12 cellular contexts compared by ENCODE assay signal in genomic region chr10:5971886-5972285, GRCh38. TPM values are rescaled to one million over a fixed set of nuclear protein-coding genes. Genes with fewer than 3 reads are reported as not detected.
DNase-seq lines count a peak whose midpoint lies in the region; ATAC-seq and TF ChIP-seq lines count a peak whose summit lies in the region.
"Had no signal": no experiment of that assay in that cellular context is flagged by ENCODE, and none has a peak within 500 bp of the region (broad histone marks: within the 10 kb centered on the region; RNA-seq: fewer than 3 reads in every experiment).

No MANE protein-coding gene starts in this region.

- peaks cover 10% of the 10 kb centered on the region for H3K27me3 ChIP-seq in gastroesophageal sphincter
- no peaks in the 10 kb centered on the region for H3K27me3 ChIP-seq in spleen (replicated peaks in 1 of 7)

- H3K27me3 Mint-ChIP-seq in T-cell (no peaks in the 10 kb centered on the region), nephron progenitor cell (ENCODE audit: low read depth, poor library complexity) (peaks cover 65% of the 10 kb centered on the region)

- H3K27ac Mint-ChIP-seq in T-cell (peak overlapping the region; percentile 81 to 82), nephron progenitor cell (no peak overlapping the region)

- DNase-seq in GM12864 (ENCODE audit: low read depth) (no peak), T-cell (no peak), spleen (no peak), COR-L47 (lab: John Stamatoyannopoulos, UW) (no peak), A172 (ENCODE audit: low spot score) (no peak), nephron progenitor cell (no peak)
- DNase-seq: DMS153, kidney glomerular epithelial cell, NCI-H1105, NCI-H526 treated with DMSO at 0.1 percent for 48 hours, SK-N-SH had no signal

- peak overlapping the region; percentile 43; the same call in 1 of the 2 replicates for H3K4me3 ChIP-seq in GM12864 (ENCODE audit: low read depth, low read length)
- H3K4me3 ChIP-seq in gastroesophageal sphincter = no peak overlapping the region
- no peak overlapping the region for H3K4me3 ChIP-seq in spleen

- CTCF ChIA-PET in T-cell (lab: Charles Lee) = no interaction called here

- ATAC-seq in T-cell (replicated peaks in 1 of 4) (no peak), gastroesophageal sphincter (peak; percentile 37)

- H3K9me3 Mint-ChIP-seq in T-cell (no peaks in the 10 kb centered on the region), nephron progenitor cell (no peaks in the 10 kb centered on the region)

- H3K9me3 ChIP-seq in gastroesophageal sphincter (no peaks in the 10 kb centered on the region), spleen (no peaks in the 10 kb centered on the region)
- H3K9me3 ChIP-seq: SK-N-SH had no signal

- H3K36me3 Mint-ChIP-seq in T-cell = peaks cover 5% of the 10 kb centered on the region
- H3K36me3 Mint-ChIP-seq in nephron progenitor cell (ENCODE audit: low read depth) = no peaks in the 10 kb centered on the region

- 57 to 58% methylated on average over 4 of the region's 4 CpGs for WGBS in gastroesophageal sphincter (ENCODE audit: low coverage in 1 of 2), 2 donors
- 35 to 72% (median 53%) methylated on average over 4 of the region's 4 CpGs for WGBS in spleen, 5 donors

- POLR2A ChIA-PET in T-cell (lab: Charles Lee) = interaction anchor here in 1 of 2 donors (0.6 kb wide), 2 partner anchors 10 to 610 kb away, joined by 3 read pairs; no protein-coding TSS in a partner anchor

- TF ChIP-seq POLR2A in gastroesophageal sphincter (IDR thresholded peaks at IDR 0.05) = no peak
- no peak for TF ChIP-seq POLR2A in spleen (IDR thresholded peaks at IDR 0.05)

- peaks cover 0 to 26% (median 4%) of the 10 kb centered on the region in 3 donors for H3K4me1 ChIP-seq in gastroesophageal sphincter
- peaks cover 23 to 68% (median 52%) of the 10 kb centered on the region in 6 donors for H3K4me1 ChIP-seq in spleen

- H3K36me3 ChIP-seq in gastroesophageal sphincter (no peaks in the 10 kb centered on the region), spleen (peaks cover 0 to 20% (median 0%) of the 10 kb centered on the region in 6 donors)

- peak overlapping the region in 3 of 4 donors; percentile 27 to 65 (median 62) for H3K27ac ChIP-seq in gastroesophageal sphincter
- peak overlapping the region; percentile 1 to 84 (median 50) for H3K27ac ChIP-seq in spleen

- intact Hi-C loops in spleen (cut with DNase I; ENCODE audit: low total_unique reads) = loop anchor here (10.0 kb wide), 1 partner anchor 77 kb away; the partner anchor contains the start of gene FBH1

- H3K4me1 Mint-ChIP-seq in T-cell (peaks cover 37 to 56% (median 50%) of the 10 kb centered on the region in 3 donors), nephron progenitor cell (peaks cover 6% of the 10 kb centered on the region)

- TF ChIP-seq EP300 in gastroesophageal sphincter (IDR thresholded peaks at IDR 0.05) = no peak

- TF ChIP-seq CTCF in GM12864 (IDR thresholded peaks at IDR 0.05; ENCODE audit: low read depth, low read length, missing control alignments) = no peak
- TF ChIP-seq CTCF in gastroesophageal sphincter (IDR thresholded peaks at IDR 0.05) = no peak
- TF ChIP-seq CTCF in spleen (IDR thresholded peaks at IDR 0.05 in 8 of 11, conservative IDR thresholded peaks at IDR 0.05 in 3 of 11) = no peak
- TF ChIP-seq CTCF in nephron progenitor cell (IDR thresholded peaks at IDR 0.05) = no peak

- H3K4me3 Mint-ChIP-seq in T-cell (peak overlapping the region in 1 of 3 donors; percentile 22), nephron progenitor cell (no peak overlapping the region)

RNA-seq across cellular contexts. Expression of gene IL15RA, which starts 5.5 kb away (rescaled TPM):
- total RNA-seq in T-cell (10 to 100 TPM; 10.1 to 18.2 (median 10.8) TPM), gastroesophageal sphincter (10 to 100 TPM; 17.7 to 21.9 (median 20.6) TPM), spleen (10 to 100 TPM; 18.7 to 37.4 (median 28.6) TPM)
- 10 to 100 TPM in 2 of 3 donors, 1 to 10 TPM in 1; 9.9 to 13.8 (median 11.1) TPM for polyA plus RNA-seq in spleen
- total RNA-seq in A172 (2014; rRNA removed; shearing (Covaris generic)) = 10.3 and 16.3 TPM in 2 replicates
